In genomic region chr15:39960411-39960810, GRCh38 we compare ENCODE assay signal across 18 cellular contexts.
"Had no signal": no experiment of that assay in that cellular context is flagged by ENCODE, and none has a peak within 500 bp of the region (broad histone marks: within the 10 kb centered on the region; RNA-seq: fewer than 3 reads in every experiment).

No MANE protein-coding gene starts in this region.

- H3K4me1 Mint-ChIP-seq: memory B cell, nephron had no signal

- H3K27ac Mint-ChIP-seq: immature natural killer cell, memory B cell, mesothelial cell of epicardium, nephron had no signal

- H3K27me3 ChIP-seq: esophagus squamous epithelium, gastroesophageal sphincter, stomach, uterus had no signal

- H3K4me1 ChIP-seq: esophagus squamous epithelium, gastroesophageal sphincter, parathyroid adenoma, prostate gland, uterus had no signal

- H3K4me3 ChIP-seq: esophagus squamous epithelium, gastroesophageal sphincter, prostate gland, stomach, uterus had no signal

- H3K27me3 Mint-ChIP-seq: memory B cell had no signal

- H3K36me3 ChIP-seq: prostate gland, uterus had no signal

- H3K27ac ChIP-seq: esophagus squamous epithelium, gastroesophageal sphincter, parathyroid adenoma, prostate gland, stomach, uterus had no signal

- H3K9me3 Mint-ChIP-seq: immature natural killer cell, memory B cell, mesothelial cell of epicardium, nephron had no signal

- DNase-seq: cerebellar nuclear complex; dermis blood vessel endothelial cell; esophagus squamous epithelium; glutamatergic neuron; immature natural killer cell; occipital lobe; small intestine; stimulated activated CD4-positive, alpha-beta T cell treated with anti-CD3 and anti-CD28 coated beads, Interleukin-12 subunit alpha, Interleukin-12 subunit beta, amount 100 ng/mL, for 4 hours; stimulated activated naive CD4-positive, alpha-beta T cell; stomach; substantia nigra; uterus had no signal

- H3K4me3 Mint-ChIP-seq: immature natural killer cell, memory B cell, mesothelial cell of epicardium, nephron had no signal

- H3K9me3 ChIP-seq: esophagus squamous epithelium, gastroesophageal sphincter, prostate gland, stomach, uterus had no signal

- ATAC-seq: gastroesophageal sphincter had no signal

- H3K9ac ChIP-seq: parathyroid adenoma had no signal
